ENCODE assay signal across 8 cellular contexts in the genomic region with DNA sequence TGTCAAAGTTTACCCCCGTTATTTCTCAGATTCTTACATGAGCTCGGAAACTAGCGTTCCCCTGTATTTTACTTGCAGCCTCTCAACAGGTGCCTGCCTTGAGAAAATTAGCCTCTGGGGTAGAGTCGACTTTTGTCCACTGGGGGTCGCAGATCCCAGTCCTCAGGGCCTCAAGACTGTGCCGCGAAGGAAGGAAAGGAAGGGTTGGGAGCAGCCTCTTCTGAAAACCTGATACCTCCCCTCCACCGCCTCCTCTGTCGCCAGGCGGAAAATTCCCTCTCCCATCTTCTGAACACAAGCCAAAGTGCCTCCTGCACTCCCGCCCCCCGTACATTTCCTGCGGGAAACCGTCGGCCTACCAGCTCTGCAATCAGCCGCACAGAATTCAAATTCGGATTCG. TPM values are rescaled to one million over a fixed set of nuclear protein-coding genes. Genes with fewer than 3 reads are reported as not detected.
A peak's percentile ranks its signal among the peaks of the same experiment; 100 is the strongest.
DNase-seq lines count a peak whose midpoint lies in the region; ATAC-seq and TF ChIP-seq lines count a peak whose summit lies in the region.

No MANE protein-coding gene starts in this region.

- intact Hi-C loops in left colon (cut with DNase I, micrococcal nuclease): no loop called here

- no peaks in the 10 kb centered on the region for H3K36me3 ChIP-seq in WERI-Rb-1

- POLR2A ChIA-PET in HEK293T (lab: Yijun Ruan, JAX): interaction anchor here (0.9 to 2.1 kb wide), 8 partner anchors 10 to 239 kb away, joined by 3 to 11 read pairs (median 4); a partner anchor contains a TSS

- TF ChIP-seq CTCF in WERI-Rb-1 (IDR thresholded peaks at IDR 0.05; ENCODE audit: low read depth, low read length): peak; percentile 61
- TF ChIP-seq CTCF in choroid plexus epithelial cell (conservative IDR thresholded peaks at IDR 0.05; ENCODE audit: low read depth, low read length): peak; percentile 72

- ATAC-seq in left colon (peak; percentile 64), GM21786 (IDR thresholded peaks at IDR 0.05; ENCODE audit: unreplicated experiment) (no peak)

- peak overlapping the region; percentile 61 for H3K4me3 ChIP-seq in WERI-Rb-1 (ENCODE audit: low read depth, low read length)
- peak overlapping the region; percentile 67 for H3K4me3 ChIP-seq in choroid plexus epithelial cell (ENCODE audit: low read depth, low read length)

- DNase-seq in ELF-1 (ENCODE audit: low read depth, low spot score) (peak; percentile 93), HEK293T (ENCODE audit: extremely low spot score) (peak; percentile 85), NCI-H1930 (lab: John Stamatoyannopoulos, UW) (peak; percentile 36 to 43), WERI-Rb-1 (peak; percentile 64), choroid plexus epithelial cell (ENCODE audit: low read depth) (peak; percentile 72), left colon (peak; percentile 33 to 55)
- DNase-seq in stimulated activated CD4-positive, alpha-beta T cell treated with anti-CD3 and anti-CD28 coated beads, Interleukin-2, amount 100 ng/mL, for 24 hours: peak; percentile 42 to 50

- H3K27ac ChIP-seq in WERI-Rb-1: no peak overlapping the region

- CTCF ChIA-PET in HEK293T (lab: Yijun Ruan, JAX): interaction anchor here (0.5 to 2.1 kb wide), 4 partner anchors 9 to 57 kb away, joined by 3 to 8 read pairs (median 3); no protein-coding TSS in a partner anchor

- H3K27me3 ChIP-seq in WERI-Rb-1 (ENCODE audit: insufficient read depth, low read depth, severe bottlenecking): no peaks in the 10 kb centered on the region

- no peaks in the 10 kb centered on the region for H3K9me3 ChIP-seq in WERI-Rb-1 (ENCODE audit: severe bottlenecking)

TF ChIP-seq in HEK293T, 16 proteins besides CTCF, POLR2A, EP300 and RAD21:
- TF ChIP-seq SUZ12 (IDR thresholded peaks at IDR 0.05): no peak
- no peak for TF ChIP-seq CTBP1 (IDR thresholded peaks at IDR 0.05; ENCODE audit: borderline replicate concordance)
- TF ChIP-seq LEF1 (IDR thresholded peaks at IDR 0.05; ENCODE audit: borderline replicate concordance): no peak
- no peak for TF ChIP-seq ARNT (IDR thresholded peaks at IDR 0.05)
- TF ChIP-seq NFRKB (IDR thresholded peaks at IDR 0.05): no peak
- TF ChIP-seq HDGF (IDR thresholded peaks at IDR 0.05; ENCODE audit: borderline replicate concordance): no peak
- TF ChIP-seq FOXK2 (IDR thresholded peaks at IDR 0.05): no peak
- TF ChIP-seq BHLHE40 (IDR thresholded peaks at IDR 0.05; ENCODE audit: borderline replicate concordance): no peak
- no peak for TF ChIP-seq SP1 (IDR thresholded peaks at IDR 0.05)
- TF ChIP-seq FOXM1 (IDR thresholded peaks at IDR 0.05; ENCODE audit: borderline replicate concordance): no peak
- no peak for TF ChIP-seq ZNF384 (IDR thresholded peaks at IDR 0.05)
- TF ChIP-seq L3MBTL2 (conservative IDR thresholded peaks at IDR 0.05): no peak

RNA-seq across cellular contexts. Expression of a gene that starts 44.4 kb away (rescaled TPM):
- total RNA-seq in left colon: 1 to 10 TPM in 1 of 2 donors, under 1 TPM in 1; 0.98 to 1.7 TPM

Comparison
In these comparisons a context has a peak if more than half of its experiments do, and no peak if none do; other contexts are left out.
1. DNase-seq: peak in every context shown above with its lines; median percentile 93 in ELF-1; 85 in HEK293T; 72 in choroid plexus epithelial cell; 64 in WERI-Rb-1; 46 in stimulated activated CD4-positive, alpha-beta T cell treated with anti-CD3 and anti-CD28 coated beads, Interleukin-2, amount 100 ng/mL, for 24 hours; 44 in left colon; 40 in NCI-H1930.